Comparison of ENCODE assay signal across 15 cellular contexts in the genomic region with DNA sequence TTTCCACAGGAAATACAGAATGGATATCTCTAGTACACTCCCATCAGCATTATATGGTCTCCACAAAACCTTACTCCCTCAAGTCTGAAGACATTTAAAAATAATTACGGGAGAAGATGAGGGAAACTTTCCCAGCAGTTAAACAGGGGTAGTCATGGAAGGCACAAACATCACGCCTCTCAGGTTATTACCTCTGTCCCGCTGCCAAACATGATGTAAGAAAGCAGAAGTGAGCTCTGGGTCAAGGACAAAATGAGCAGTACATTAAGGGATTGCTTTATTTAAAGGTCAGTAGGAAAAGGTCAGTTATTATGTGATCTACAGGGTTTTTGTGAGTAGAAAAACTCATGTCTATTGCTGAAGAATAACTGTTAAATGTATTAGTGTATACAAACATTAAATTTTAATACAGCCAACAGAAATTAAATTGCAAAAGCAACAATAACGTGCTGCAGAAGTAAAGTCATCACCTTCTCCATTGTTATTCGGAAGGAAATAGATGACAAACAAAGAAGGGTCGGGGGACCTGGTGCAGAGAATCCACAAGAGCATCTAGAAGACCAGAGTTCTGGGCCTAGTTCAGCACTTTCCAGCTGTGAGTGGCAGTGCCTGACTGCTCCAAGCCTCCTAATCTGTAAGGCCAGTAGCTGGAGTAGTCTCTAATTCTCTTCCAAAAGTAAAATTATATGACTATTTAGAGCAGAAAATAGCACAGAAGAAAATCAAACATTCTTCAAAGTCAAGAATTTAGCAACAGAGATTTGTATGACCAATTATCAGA.
A peak's percentile ranks its signal among the peaks of the same experiment; 100 is the strongest.
DNase-seq lines count a peak whose midpoint lies in the region; ATAC-seq and TF ChIP-seq lines count a peak whose summit lies in the region.
"Had no signal": no experiment of that assay in that cellular context is flagged by ENCODE, and none has a peak within 500 bp of the region (broad histone marks: within the 10 kb centered on the region; RNA-seq: fewer than 3 reads in every experiment).

No MANE protein-coding gene starts in this region.

- POLR2A ChIA-PET in SK-N-SH (lab: Yijun Ruan, JAX) = no interaction called here

- peaks cover 10% of the 10 kb centered on the region; the same call in 1 of the 2 replicates for H3K79me2 ChIP-seq in SK-N-SH (ENCODE audit: insufficient read depth)

- peaks cover 38% of the 10 kb centered on the region for H3K4me1 ChIP-seq in left ventricle myocardium inferior
- peaks cover 42% of the 10 kb centered on the region for H3K4me1 ChIP-seq in psoas muscle
- peaks cover 0 to 19% of the 10 kb centered on the region in 2 experiments; a peak in 1 of 4 replicates for H3K4me1 ChIP-seq in SK-N-SH (ENCODE audit: control insufficient read depth in 1 of 2, insufficient read depth in 2 of 2, low read depth in 1 of 2, low read length in 1 of 2)

- no peaks in the 10 kb centered on the region for H3K36me3 ChIP-seq in left ventricle myocardium inferior
- no peaks in the 10 kb centered on the region for H3K36me3 ChIP-seq in psoas muscle (ENCODE audit: insufficient read depth in 1 of 2, low read depth in 1 of 2)
- peaks cover 0 to 3% of the 10 kb centered on the region in 2 experiments for H3K36me3 ChIP-seq in SK-N-SH (replicated peaks in 1 of 2; ENCODE audit: control insufficient read depth in 1 of 2, insufficient read depth in 2 of 2, low read length in 1 of 2)
- H3K36me3 ChIP-seq: SJCRH30, thoracic aorta had no signal

- no peak for TF ChIP-seq RAD21 in SK-N-SH (IDR thresholded peaks at IDR 0.05; ENCODE audit: low read length)

- H3K4me2 ChIP-seq in SK-N-SH = no peak overlapping the region

- no peaks in the 10 kb centered on the region; the same call in 1 of the 2 replicates for H3K9me2 ChIP-seq in SK-N-SH

- H2AFZ ChIP-seq in SK-N-SH (ENCODE audit: low read depth) = no peak overlapping the region

- ATAC-seq in GM19351 (IDR thresholded peaks at IDR 0.05; ENCODE audit: unreplicated experiment) (peak; percentile 72), psoas muscle (peak in 3 of 4 donors; percentile 67 to 82 (median 80)), HG02938 (IDR thresholded peaks at IDR 0.05; ENCODE audit: unreplicated experiment) (no peak), HG02852 (IDR thresholded peaks at IDR 0.05; ENCODE audit: unreplicated experiment) (no peak)

- H3K9me3 ChIP-seq in left ventricle myocardium inferior (replicated peaks) (no peaks in the 10 kb centered on the region), psoas muscle (no peaks in the 10 kb centered on the region), SK-N-SH (no peaks in the 10 kb centered on the region)
- H3K9me3 ChIP-seq: SJCRH30, thoracic aorta had no signal

- H3K27ac ChIP-seq in left ventricle myocardium inferior (replicated peaks) (peak overlapping the region; percentile 50), psoas muscle (peak overlapping the region; percentile 33), SK-N-SH (ENCODE audit: low read depth in 2 of 2, low read length in 1 of 2) (no peak overlapping the region)
- H3K27ac ChIP-seq: HL-60, SJCRH30, thoracic aorta had no signal

- intact Hi-C loops in left ventricle myocardium inferior (cut with micrococcal nuclease) (no loop called here), psoas muscle (cut with DNase I) (no loop called here)

- TF ChIP-seq EP300 in SK-N-SH (IDR thresholded peaks at IDR 0.05; ENCODE audit: borderline replicate concordance in 1 of 2, low read depth in 1 of 2, low read length in 1 of 2) = no peak

- H4K20me1 ChIP-seq in SK-N-SH (ENCODE audit: insufficient read depth) = no peaks in the 10 kb centered on the region

- H3K9ac ChIP-seq in SK-N-SH = no peak overlapping the region

- H3K27me3 ChIP-seq in left ventricle myocardium inferior (ENCODE audit: low read depth) = no peaks in the 10 kb centered on the region
- no peaks in the 10 kb centered on the region for H3K27me3 ChIP-seq in psoas muscle (ENCODE audit: insufficient read depth in 3 of 3, low read length in 2 of 3)
- H3K27me3 ChIP-seq in SK-N-SH (ENCODE audit: insufficient read depth) = no peaks in the 10 kb centered on the region
- H3K27me3 ChIP-seq: SJCRH30 had no signal

- DNase-seq in NCI-H69 (lab: John Stamatoyannopoulos, UW) (peak; percentile 64), left ventricle myocardium inferior (no peak), psoas muscle (no peak), SK-N-SH (no peak)
- DNase-seq in stimulated activated naive CD4-positive, alpha-beta T cell (lab: John Stamatoyannopoulos, UW) = no peak
- DNase-seq: HCEC 1CT; head of caudate nucleus; NCI-H2081 treated with DMSO at 0.1 percent for 48 hours; SJCRH30; stimulated activated CD4-positive, alpha-beta T cell treated with anti-CD3 and anti-CD28 coated beads, Interleukin-12 subunit alpha, Interleukin-12 subunit beta, amount 100 ng/mL, for 4 hours had no signal

- no peak for TF ChIP-seq CTCF in left ventricle myocardium inferior (IDR thresholded peaks at IDR 0.05; ENCODE audit: borderline replicate concordance)
- no peak for TF ChIP-seq CTCF in psoas muscle (IDR thresholded peaks at IDR 0.05)
- TF ChIP-seq CTCF in SK-N-SH (IDR thresholded peaks at IDR 0.05) = no peak

- CTCF ChIA-PET in SK-N-SH (lab: Yijun Ruan, JAX) = no interaction called here

- 40 to 49% (median 46%) methylated on average over 6 of the region's 6 CpGs for WGBS in psoas muscle, 3 donors
- WGBS in SK-N-SH (ENCODE audit: low lambda C conversion rate) = 96% methylated on average over 6 of the region's 6 CpGs

- H3F3A ChIP-seq in SK-N-SH (replicated peaks; ENCODE audit: insufficient read depth) = no peaks in the 10 kb centered on the region

- no peak overlapping the region for H3K4me3 ChIP-seq in left ventricle myocardium inferior
- no peak overlapping the region for H3K4me3 ChIP-seq in psoas muscle
- no peak overlapping the region for H3K4me3 ChIP-seq in SK-N-SH (ENCODE audit: low read depth in 2 of 2, low read length in 1 of 2)
- H3K4me3 ChIP-seq: SJCRH30, thoracic aorta had no signal

TF ChIP-seq in SK-N-SH, 30 proteins besides CTCF, POLR2A, EP300 and RAD21:
- TF ChIP-seq, protein P1, sequence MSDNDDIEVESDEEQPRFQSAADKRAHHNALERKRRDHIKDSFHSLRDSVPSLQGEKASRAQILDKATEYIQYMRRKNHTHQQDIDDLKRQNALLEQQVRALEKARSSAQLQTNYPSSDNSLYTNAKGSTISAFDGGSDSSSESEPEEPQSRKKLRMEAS (IDR thresholded peaks at IDR 0.05; ENCODE audit: low read depth) = no peak
- no peak for TF ChIP-seq SMC3 (IDR thresholded peaks at IDR 0.05; ENCODE audit: low read depth, low read length)
- no peak for TF ChIP-seq NRF1 (IDR thresholded peaks at IDR 0.05; ENCODE audit: low read depth, low read length)
- TF ChIP-seq RCOR1 (IDR thresholded peaks at IDR 0.05; ENCODE audit: low read length) = no peak

Comparison
In these comparisons a context has a peak if more than half of its experiments do, and no peak if none do; other contexts are left out.
1. ATAC-seq: peak in GM19351 (single experiment) and psoas muscle (3 of 4); none in HG02938 (single experiment) and HG02852 (single experiment).
2. H3K27ac ChIP-seq: peak in left ventricle myocardium inferior (single experiment) and psoas muscle (single experiment); none in SK-N-SH (0 of 2).